Comparison of ENCODE assay signal across 29 cellular contexts in the genomic region with DNA sequence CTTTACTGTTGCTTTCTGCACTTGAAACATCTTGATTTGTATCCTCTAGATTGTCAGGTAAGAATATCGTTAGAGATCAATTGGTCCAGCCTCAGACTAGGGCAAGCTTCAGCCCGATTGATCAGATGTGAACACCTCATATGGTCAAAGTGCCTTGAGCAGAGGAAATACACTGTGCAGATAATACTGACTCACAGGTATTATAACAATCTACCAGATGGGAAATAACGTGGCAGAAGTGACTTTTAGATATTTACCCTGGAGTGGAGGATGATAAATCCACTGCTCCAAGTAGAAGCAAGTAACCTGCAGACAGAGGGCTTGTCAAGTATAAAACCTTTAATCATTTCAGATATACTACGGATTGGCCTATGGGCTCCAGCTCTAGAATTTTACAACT. TPM values are rescaled to one million over a fixed set of nuclear protein-coding genes. Genes with fewer than 3 reads are reported as not detected.
"Had no signal": no experiment of that assay in that cellular context is flagged by ENCODE, and none has a peak within 500 bp of the region (broad histone marks: within the 10 kb centered on the region; RNA-seq: fewer than 3 reads in every experiment).

No MANE protein-coding gene starts in this region.

- H3K27ac Mint-ChIP-seq: activated naive CD8-positive, alpha-beta T cell; activated T-helper 2 cell treated with anti-CD3 and anti-CD28 coated beads, Interferon-gamma antibody, Interleukin-2, Interleukin-4, amounts not matched to agents 10 μg/mL and 5 μg/mL and 100 μg/mL, durations not matched to agents 14 hours and 24 hours and 36 hours; immature natural killer cell; naive thymus-derived CD4-positive, alpha-beta T cell; stimulated activated memory B cell treated with anti-CD40 and anti-IgM and Interleukin-4, amounts not matched to agents 10 μg/mL and 1 μg/mL and 100 μg/mL, for 72 hours; type B pancreatic cell; WTC11 had no signal

- H3K27me3 ChIP-seq: adrenal gland, ascending aorta, colonic mucosa, hepatocyte, testis, vagina had no signal

- H3K4me3 Mint-ChIP-seq: activated naive CD8-positive, alpha-beta T cell; activated T-cell treated with anti-CD3 and anti-CD28 coated beads, Interleukin-2, amount 50 U/mL, for 4 hours; immature natural killer cell; naive thymus-derived CD4-positive, alpha-beta T cell; neural crest cell; stimulated activated memory B cell treated with anti-CD40 and anti-IgM and Interleukin-4, amounts not matched to agents 10 μg/mL and 1 μg/mL and 100 μg/mL, for 72 hours; type B pancreatic cell; WTC11 had no signal

- H3K27me3 Mint-ChIP-seq: stimulated activated memory B cell treated with anti-CD40 and anti-IgM and Interleukin-4, amounts not matched to agents 10 μg/mL and 1 μg/mL and 100 μg/mL, for 72 hours; type B pancreatic cell had no signal

- H3K9me3 ChIP-seq: adrenal gland, ascending aorta, colonic mucosa, lower lobe of right lung, testis, vagina had no signal

- H3K36me3 ChIP-seq: adrenal gland, ascending aorta, colonic mucosa, lower lobe of right lung, vagina had no signal

- H3K4me1 Mint-ChIP-seq: immature natural killer cell; naive thymus-derived CD4-positive, alpha-beta T cell; neural crest cell; stimulated activated memory B cell treated with anti-CD40 and anti-IgM and Interleukin-4, amounts not matched to agents 10 μg/mL and 1 μg/mL and 100 μg/mL, for 72 hours; WTC11 had no signal

- H3K4me1 ChIP-seq: ascending aorta, colonic mucosa, lower lobe of right lung, testis had no signal

- H3K4me3 ChIP-seq: adrenal gland, ascending aorta, colonic mucosa, hepatocyte, lower lobe of right lung, testis, vagina had no signal

- H3K4me2 ChIP-seq: hepatocyte had no signal

- H3K79me2 ChIP-seq: hepatocyte had no signal

- H3K27ac ChIP-seq: adrenal gland, ascending aorta, colonic mucosa, hepatocyte, lower lobe of right lung, testis, vagina had no signal

- H2AFZ ChIP-seq: hepatocyte had no signal

- H3K9me3 Mint-ChIP-seq: activated T-cell treated with anti-CD3 and anti-CD28 coated beads, Interleukin-2, amount 50 U/mL, for 4 hours; activated T-helper 2 cell treated with anti-CD3 and anti-CD28 coated beads, Interferon-gamma antibody, Interleukin-2, Interleukin-4, amounts not matched to agents 10 μg/mL and 5 μg/mL and 100 μg/mL, durations not matched to agents 14 hours and 24 hours and 36 hours; neural crest cell; stimulated activated memory B cell treated with anti-CD40 and anti-IgM and Interleukin-4, amounts not matched to agents 10 μg/mL and 1 μg/mL and 100 μg/mL, for 72 hours; type B pancreatic cell; WTC11 had no signal

- DNase-seq: activated CD4-positive, alpha-beta T cell treated with anti-CD3 and anti-CD28 coated beads, Interleukin-2, amount 50 U/mL, for 4 hours; activated CD8-positive, alpha-beta memory T cell treated with anti-CD3 and anti-CD28 coated beads, Interleukin-2, amount 50 U/mL, for 48 hours; activated naive CD4-positive, alpha-beta T cell; activated T-cell treated with anti-CD3 and anti-CD28 coated beads, Interleukin-2, amount 50 U/mL, for 4 hours; adrenal gland; colonic mucosa; glutamatergic neuron; immature natural killer cell; lower lobe of right lung; naive thymus-derived CD4-positive, alpha-beta T cell; occipital lobe; posterior cingulate gyrus; small intestine; stimulated activated CD4-positive, alpha-beta T cell treated with anti-CD3 and anti-CD28 coated beads, Interleukin-2, amount 100 ng/mL, for 24 hours; T-helper 9 cell; testis had no signal

- H3K36me3 Mint-ChIP-seq: activated naive CD8-positive, alpha-beta T cell; immature natural killer cell; naive thymus-derived CD4-positive, alpha-beta T cell; stimulated activated memory B cell treated with anti-CD40 and anti-IgM and Interleukin-4, amounts not matched to agents 10 μg/mL and 1 μg/mL and 100 μg/mL, for 72 hours; type B pancreatic cell; WTC11 had no signal

- ATAC-seq: activated T-cell treated with anti-CD3 and anti-CD28 coated beads, Interleukin-2, amount 50 U/mL, for 4 hours; left lobe of liver; lower lobe of right lung; naive thymus-derived CD4-positive, alpha-beta T cell; sciatic nerve; stimulated activated memory B cell treated with anti-CD40 and anti-IgM and Interleukin-4, amounts not matched to agents 10 μg/mL and 1 μg/mL and 100 μg/mL, for 72 hours; WTC11 had no signal

- FAIRE-seq: frontal cortex, small intestine had no signal

RNA-seq across cellular contexts. Expression of gene VEGFC, which starts 17.9 kb away (rescaled TPM):
- total RNA-seq: activated CD8-positive, alpha-beta memory T cell treated with anti-CD3 and anti-CD28 coated beads for 36 hours; naive thymus-derived CD4-positive, alpha-beta T cell had no signal
- polyA plus RNA-seq: immature natural killer cell; naive thymus-derived CD4-positive, alpha-beta T cell had no signal
